ENCODE assay signal across 1 cellular context in genomic region chr22:20284471-20285086, GRCh38.
TF ChIP-seq lines count a peak whose summit lies in the region.

No MANE protein-coding gene starts in this region.

TF ChIP-seq in K562, 482 proteins besides CTCF, POLR2A, EP300 and RAD21 (continued from another document):
- TF ChIP-seq USF1 (CRISPR knock-in tag; IDR thresholded peaks at IDR 0.05): peak; percentile 43; the same call in 1 of the 2 replicates
